ENCODE assay signal across 1 cellular context in the genomic region with DNA sequence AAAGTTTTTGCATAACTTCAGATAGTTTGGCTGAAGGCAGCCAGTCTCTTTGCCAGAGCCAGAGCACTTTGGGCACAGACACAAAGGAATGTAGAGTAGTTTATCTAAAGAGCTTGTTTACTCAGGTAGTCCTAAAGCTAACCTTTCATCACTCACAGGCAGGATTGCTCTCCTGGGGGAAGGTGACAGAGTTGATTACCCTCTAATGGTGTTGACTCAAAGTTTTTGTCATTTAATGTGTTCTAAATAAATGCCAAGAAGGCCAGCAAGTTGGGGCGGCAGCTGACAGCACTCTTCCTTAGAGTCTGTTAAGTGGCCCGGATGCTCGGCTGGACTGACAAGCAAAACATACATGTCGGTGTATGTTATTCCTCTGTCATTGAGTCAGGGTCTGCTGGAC.
TF ChIP-seq lines count a peak whose summit lies in the region.

No MANE protein-coding gene starts in this region.

TF ChIP-seq in H1, 55 proteins besides CTCF, POLR2A, EP300 and RAD21:
- TF ChIP-seq NANOG (IDR thresholded peaks at IDR 0.05; ENCODE audit: insufficient read depth, low read depth, low read length, poor library complexity, severe bottlenecking) (peak; percentile 64), SP4 (IDR thresholded peaks at IDR 0.05; ENCODE audit: low read length) (no peak), FOSL1 (IDR thresholded peaks at IDR 0.05; ENCODE audit: insufficient read depth, low read depth, low read length) (no peak), CEBPB (IDR thresholded peaks at IDR 0.05; ENCODE audit: low read depth, low read length) (no peak), RXRA (IDR thresholded peaks at IDR 0.05; ENCODE audit: insufficient read depth, low read depth, low read length) (no peak)
